Comparison of ENCODE assay signal across 15 cellular contexts in the genomic region with DNA sequence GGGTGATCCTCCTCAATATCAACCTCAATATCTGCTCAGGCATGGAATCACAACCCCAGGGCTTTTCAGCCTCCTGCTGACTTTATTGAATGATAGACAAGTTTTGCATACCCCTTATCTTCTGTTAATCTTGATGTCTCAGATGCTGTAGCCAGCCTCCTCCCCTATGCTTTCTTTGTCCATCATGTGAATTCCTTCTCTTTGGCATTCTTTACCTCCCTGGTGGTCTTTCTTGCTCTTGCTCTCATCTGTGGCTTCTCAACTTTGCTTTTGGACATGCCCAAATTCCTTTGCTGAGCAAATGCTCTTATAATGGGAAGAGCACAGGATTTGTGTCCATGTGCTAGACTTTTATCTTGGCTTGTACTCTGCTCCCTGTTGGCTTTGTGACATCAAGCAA.
DNase-seq lines count a peak whose midpoint lies in the region; ATAC-seq and TF ChIP-seq lines count a peak whose summit lies in the region.
"Had no signal": no experiment of that assay in that cellular context is flagged by ENCODE, and none has a peak within 500 bp of the region (broad histone marks: within the 10 kb centered on the region; RNA-seq: fewer than 3 reads in every experiment).

No MANE protein-coding gene starts in this region.

- ATAC-seq in GM21786 (IDR thresholded peaks at IDR 0.05; ENCODE audit: unreplicated experiment), result no peak
- no peak for ATAC-seq in HG03442 (IDR thresholded peaks at IDR 0.05; ENCODE audit: unreplicated experiment)
- ATAC-seq: HepG2 had no signal

- DNase-seq in RPMI7951 (ENCODE audit: low read depth) (peak; percentile 44), astrocyte of the hippocampus (ENCODE audit: low read depth, low spot score) (peak; percentile 32), islet precursor cell (peak; percentile 53), erythroblast (lab: John Stamatoyannopoulos, UW) (no peak), NCI-H1092 (lab: John Stamatoyannopoulos, UW) (no peak)
- DNase-seq: AML-193, KBM-7, MV-4-11, NCI-H1417 treated with DMSO at 0.1 percent for 48 hours, NCI-H187 treated with DMSO at 0.1 percent for 48 hours, NCI-H345, NCI-H524 treated with DMSO at 0.1 percent for 48 hours had no signal

- TF ChIP-seq POLR2A in erythroblast (IDR thresholded peaks at IDR 0.05; ENCODE audit: low read length), result no peak

Comparison
In these comparisons a context has a peak if more than half of its experiments do, and no peak if none do; other contexts are left out.
1. DNase-seq: peak in RPMI7951 (single experiment), astrocyte of the hippocampus (single experiment) and islet precursor cell (single experiment); none in erythroblast (0 of 2) and NCI-H1092 (single experiment).